Comparison of ENCODE assay signal across 27 cellular contexts in the genomic region with DNA sequence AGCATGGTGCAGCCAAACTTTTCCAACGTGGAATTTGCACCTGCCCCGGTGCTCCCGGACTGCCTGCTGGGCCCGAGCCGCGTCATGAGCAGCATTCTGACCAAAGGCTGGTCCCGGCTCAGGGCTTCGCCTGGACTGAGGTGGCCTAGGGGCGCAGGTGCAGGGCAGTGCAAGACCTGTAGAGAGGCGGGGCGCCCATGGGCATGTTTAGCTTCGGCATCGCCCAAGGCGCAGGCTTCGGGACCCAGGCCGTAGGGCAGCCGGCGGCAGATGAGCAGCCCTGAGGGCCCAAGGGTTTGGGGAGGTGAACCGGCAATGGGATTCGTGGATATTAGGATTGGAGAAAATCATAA. TPM values are rescaled to one million over a fixed set of nuclear protein-coding genes. Genes with fewer than 3 reads are reported as not detected.
DNase-seq lines count a peak whose midpoint lies in the region; ATAC-seq, FAIRE-seq and TF ChIP-seq lines count a peak whose summit lies in the region.
"Had no signal": no experiment of that assay in that cellular context is flagged by ENCODE, and none has a peak within 500 bp of the region (broad histone marks: within the 10 kb centered on the region; RNA-seq: fewer than 3 reads in every experiment).

No MANE protein-coding gene starts in this region.

- no peak for FAIRE-seq in H1 (lab: Jason Lieb, UNC)
- FAIRE-seq: GM12878, GM19239, RCC 7860, small intestine had no signal

- no peak for TF ChIP-seq RAD21 in H1 (IDR thresholded peaks at IDR 0.05 in 1 of 2, conservative IDR thresholded peaks at IDR 0.05 in 1 of 2; ENCODE audit: low read depth in 2 of 2, low read length in 2 of 2)

- H2BK20ac ChIP-seq in H1 (ENCODE audit: low read length), result no peak overlapping the region

- no peak overlapping the region for H4K8ac ChIP-seq in H1 (ENCODE audit: extremely low read depth, insufficient read depth, low read length)

- H3K4ac ChIP-seq in H1 (replicated peaks; ENCODE audit: insufficient read length, low read depth, low read length), result no peak overlapping the region

- H2AK5ac ChIP-seq in H1 (ENCODE audit: low read depth, low read length), result no peak overlapping the region

- H3K79me2 ChIP-seq in H1 (ENCODE audit: control insufficient read depth in 1 of 2, insufficient read depth in 2 of 2, low read length in 2 of 2), result no peaks in the 10 kb centered on the region
- H3K79me2 ChIP-seq: hepatocyte had no signal

- H3K9me3 ChIP-seq in HUES6 (ENCODE audit: control insufficient read depth, insufficient read depth, low read depth, low read length) (no peaks in the 10 kb centered on the region), H1 (ENCODE audit: insufficient read depth in 2 of 2, low read depth in 1 of 2, low read length in 1 of 2) (no peaks in the 10 kb centered on the region), spleen (peaks cover 0 to 7% (median 0%) of the 10 kb centered on the region in 8 donors), SJCRH30 (replicated peaks) (no peaks in the 10 kb centered on the region; the same call in 1 of the 2 replicates)
- H3K9me3 ChIP-seq: mucosa of descending colon, neutrophil, tibial nerve had no signal

- TF ChIP-seq CTCF in H1 (IDR thresholded peaks at IDR 0.05; ENCODE audit: control extremely low read depth in 1 of 3, insufficient read depth in 1 of 3, low read depth in 1 of 3, low read length in 3 of 3) (no peak), spleen (IDR thresholded peaks at IDR 0.05 in 8 of 11, conservative IDR thresholded peaks at IDR 0.05 in 3 of 11) (no peak)

- no peak for DNase-seq in activated naive CD8-positive, alpha-beta T cell treated with anti-CD3 and anti-CD28 coated beads, Interleukin-2, amount 50 U/mL, for 24 hours
- DNase-seq in H1 (ENCODE audit: low read depth in 1 of 2, low spot score in 2 of 2) (peak in 1 of 2 experiments; percentile 65), spleen (no peak), SJCRH30 (no peak)
- DNase-seq in stimulated activated CD8-positive, alpha-beta memory T cell treated with anti-CD3 and anti-CD28 coated beads, Interleukin-4, amount 100 ng/mL, for 48 hours, result no peak
- DNase-seq: activated naive CD8-positive, alpha-beta T cell treated with anti-CD3 and anti-CD28 coated beads, Interleukin-2, amount 10 ng/mL, durations not matched to agents 7 days and 5 days; activated T-cell treated with anti-CD3 and anti-CD28 coated beads, Interleukin-2, amount 50 U/mL, for 24 hours; DND-41; foreskin keratinocyte; IMR-90; islet precursor cell; mucosa of descending colon; NCI-H2107; NCI-H510A treated with DMSO at 0.1 percent for 48 hours; small intestine; stimulated activated naive CD4-positive, alpha-beta T cell treated with Interleukin-2 at 50 U/mL for 16 hours had no signal

- H3K18ac ChIP-seq in H1 (ENCODE audit: extremely low read depth, low read length), result no peak overlapping the region

- H3K9ac ChIP-seq in HUES6 (ENCODE audit: low read length) (no peak overlapping the region), H1 (replicated peaks in 1 of 4; ENCODE audit: extremely low read depth in 1 of 4, low read depth in 3 of 4, low read length in 3 of 4) (no peak overlapping the region)

- H3K4me3 ChIP-seq in HUES6 (ENCODE audit: low read depth, low read length) (peak overlapping the region; percentile 55), H1 (ENCODE audit: extremely low read depth in 1 of 4, insufficient read depth in 2 of 4, low read depth in 3 of 4, low read length in 4 of 4) (peak overlapping the region in 2 of 4 experiments; percentile 6 to 51; a peak in 3 of 8 replicates), spleen (peak overlapping the region in 6 of 8 donors; percentile 25 to 67 (median 31)), SJCRH30 (no peak overlapping the region)
- H3K4me3 ChIP-seq: GM12878, hepatocyte, mucosa of descending colon had no signal

- no peak overlapping the region for H4K91ac ChIP-seq in H1 (replicated peaks; ENCODE audit: insufficient read length, low read length)

- no peaks in the 10 kb centered on the region for H3K27me3 Mint-ChIP-seq in activated naive CD8-positive, alpha-beta T cell
- peaks cover 15% of the 10 kb centered on the region for H3K27me3 Mint-ChIP-seq in activated naive CD8-positive, alpha-beta T cell treated with anti-CD3 and anti-CD28 coated beads, Interleukin-2, amount 50 U/mL, for 24 hours

- H3K23ac ChIP-seq in H1 (ENCODE audit: insufficient read length), result no peak overlapping the region

- POLR2A ChIA-PET in H1 (lab: Charles Lee; ENCODE audit: partially characterized antibody), result interaction anchor here (1.6 kb wide), 1 partner anchor 34 kb away, joined by 4 read pairs; no protein-coding TSS in a partner anchor

- H3K27me3 ChIP-seq in HUES6 (ENCODE audit: control insufficient read depth, insufficient read depth, low read length), result peaks cover 46% of the 10 kb centered on the region
- peaks cover 13 to 31% (median 29%) of the 10 kb centered on the region in 4 experiments for H3K27me3 ChIP-seq in H1 (replicated peaks in 1 of 4; ENCODE audit: control insufficient read depth in 3 of 4, extremely low read depth in 1 of 4, insufficient read depth in 3 of 4, low read length in 3 of 4)
- H3K27me3 ChIP-seq in spleen (replicated peaks in 1 of 7), result peaks cover 0 to 74% (median 27%) of the 10 kb centered on the region in 7 donors
- no peaks in the 10 kb centered on the region for H3K27me3 ChIP-seq in SJCRH30

- no peak overlapping the region for H3K27ac ChIP-seq in HUES6 (ENCODE audit: low read depth, low read length)
- H3K27ac ChIP-seq in H1 (ENCODE audit: low read depth, low read length), result no peak overlapping the region
- peak overlapping the region in 1 of 8 donors; percentile 67 for H3K27ac ChIP-seq in spleen
- H3K27ac ChIP-seq in SJCRH30, result no peak overlapping the region
- H3K27ac ChIP-seq: foreskin keratinocyte, hepatocyte, tibial nerve had no signal

- ATAC-seq in activated naive CD8-positive, alpha-beta T cell treated with anti-CD3 and anti-CD28 coated beads, Interleukin-2, amount 50 U/mL, for 24 hours, result no peak
- ATAC-seq: foreskin keratinocyte had no signal

- H3K4me1 Mint-ChIP-seq in activated naive CD8-positive, alpha-beta T cell (ENCODE audit: low read depth), result peaks cover 40% of the 10 kb centered on the region
- peaks cover 22% of the 10 kb centered on the region for H3K4me1 Mint-ChIP-seq in activated naive CD8-positive, alpha-beta T cell treated with anti-CD3 and anti-CD28 coated beads, Interleukin-2, amount 50 U/mL, for 24 hours

- no peak for TF ChIP-seq POLR2A in H1 (IDR thresholded peaks at IDR 0.05; ENCODE audit: control extremely low read depth in 1 of 2, low read depth in 2 of 2, low read length in 2 of 2)
- TF ChIP-seq POLR2A in spleen (IDR thresholded peaks at IDR 0.05), result no peak

- no peaks in the 10 kb centered on the region for H3K79me1 ChIP-seq in H1 (ENCODE audit: low read depth, low read length)

- no peak overlapping the region for H4K5ac ChIP-seq in H1 (ENCODE audit: insufficient read length, low read depth, low read length)

- H3K36me3 Mint-ChIP-seq in activated naive CD8-positive, alpha-beta T cell, result no peaks in the 10 kb centered on the region
- no peaks in the 10 kb centered on the region for H3K36me3 Mint-ChIP-seq in activated naive CD8-positive, alpha-beta T cell treated with anti-CD3 and anti-CD28 coated beads, Interleukin-2, amount 50 U/mL, for 24 hours (ENCODE audit: low read depth)
- H3K36me3 Mint-ChIP-seq: activated naive CD8-positive, alpha-beta T cell treated with anti-CD3 and anti-CD28 coated beads, Interleukin-2, amount 10 ng/mL, durations not matched to agents 7 days and 5 days had no signal

- peak overlapping the region; percentile 59 for H3K4me3 Mint-ChIP-seq in activated naive CD8-positive, alpha-beta T cell
- H3K4me3 Mint-ChIP-seq in activated naive CD8-positive, alpha-beta T cell treated with anti-CD3 and anti-CD28 coated beads, Interleukin-2, amount 50 U/mL, for 24 hours, result no peak overlapping the region

- H2BK15ac ChIP-seq in H1 (ENCODE audit: low read length), result no peak overlapping the region

- no peak for TF ChIP-seq EP300 in H1 (IDR thresholded peaks at IDR 0.05; ENCODE audit: borderline replicate concordance in 1 of 2, low read depth in 2 of 2, low read length in 2 of 2)

- no peak overlapping the region for H3K14ac ChIP-seq in H1 (ENCODE audit: insufficient read length)

- H3K23me2 ChIP-seq in H1 (ENCODE audit: low read depth, low read length), result peaks cover 3% of the 10 kb centered on the region; the same call in 1 of the 2 replicates

- CTCF ChIA-PET in H1 (lab: Charles Lee; ENCODE audit: partially characterized antibody), result interaction anchor here (1.2 to 6.6 kb wide), 4 partner anchors 11 to 101 kb away, joined by 3 to 47 read pairs (median 8); no protein-coding TSS in a partner anchor

- no peak overlapping the region for H2BK5ac ChIP-seq in H1 (ENCODE audit: low read depth, low read length)

- H3K27ac Mint-ChIP-seq in activated naive CD8-positive, alpha-beta T cell, result no peak overlapping the region
- no peak overlapping the region for H3K27ac Mint-ChIP-seq in activated naive CD8-positive, alpha-beta T cell treated with anti-CD3 and anti-CD28 coated beads, Interleukin-2, amount 50 U/mL, for 24 hours
- H3K27ac Mint-ChIP-seq: activated naive CD8-positive, alpha-beta T cell treated with anti-CD3 and anti-CD28 coated beads, Interleukin-2, amount 10 ng/mL, durations not matched to agents 7 days and 5 days; activated T-cell treated with anti-CD3 and anti-CD28 coated beads, Interleukin-2, amount 50 U/mL, for 24 hours had no signal

- H3K4me1 ChIP-seq in HUES6 (ENCODE audit: control insufficient read depth, insufficient read depth, low read length) (peaks cover 8% of the 10 kb centered on the region; the same call in 1 of the 2 replicates), H1 (replicated peaks in 1 of 4; ENCODE audit: control insufficient read depth in 3 of 4, insufficient read depth in 4 of 4, low read length in 3 of 4) (peaks cover 0 to 7% (median 3%) of the 10 kb centered on the region in 4 experiments; a peak in 4 of 7 replicates), spleen (peaks cover 5 to 26% (median 19%) of the 10 kb centered on the region in 6 donors), SJCRH30 (no peaks in the 10 kb centered on the region)
- H3K4me1 ChIP-seq: foreskin keratinocyte had no signal

- H3K4me2 ChIP-seq in H1 (ENCODE audit: insufficient read depth in 1 of 2, low read depth in 2 of 2, low read length in 2 of 2), result peak overlapping the region; percentile 55 to 75

- 71% methylated on average over 20 of the region's 20 CpGs; no CpG with 5 or more reads in 1 of the 2 experiments for WGBS in H1 (ENCODE audit: extremely low coverage in 1 of 2, insufficient coverage in 1 of 2, insufficient read length in 1 of 2, insufficient replicate concordance in 2 of 2, low coverage in 1 of 2, low lambda C conversion rate in 2 of 2, missing lambda C conversion rate in 1 of 2), 2 experiments
- WGBS in spleen, 5 donors, result 30 to 59% (median 47%) methylated on average over 14 to 20 of the region's 20 CpGs

- H3K56ac ChIP-seq in H1 (replicated peaks; ENCODE audit: insufficient read length, low read depth, low read length), result no peak overlapping the region

- H2AFZ ChIP-seq in H1 (ENCODE audit: low read length), result no peak overlapping the region
- H2AFZ ChIP-seq: hepatocyte had no signal

- no peak overlapping the region for H2BK120ac ChIP-seq in H1 (replicated peaks; ENCODE audit: low read depth, low read length)

- H3K36me3 ChIP-seq in HUES6 (ENCODE audit: control insufficient read depth, insufficient read depth, low read length) (no peaks in the 10 kb centered on the region), H1 (ENCODE audit: control insufficient read depth in 2 of 4, insufficient read depth in 4 of 4, low read length in 3 of 4) (no peaks in the 10 kb centered on the region), spleen (no peaks in the 10 kb centered on the region), SJCRH30 (no peaks in the 10 kb centered on the region)
- H3K36me3 ChIP-seq: neutrophil, tibial nerve had no signal

- no peaks in the 10 kb centered on the region for H3K9me3 Mint-ChIP-seq in activated naive CD8-positive, alpha-beta T cell (ENCODE audit: low read depth)
- H3K9me3 Mint-ChIP-seq in activated naive CD8-positive, alpha-beta T cell treated with anti-CD3 and anti-CD28 coated beads, Interleukin-2, amount 50 U/mL, for 24 hours, result no peaks in the 10 kb centered on the region
- H3K9me3 Mint-ChIP-seq: activated naive CD8-positive, alpha-beta T cell treated with anti-CD3 and anti-CD28 coated beads, Interleukin-2, amount 10 ng/mL, durations not matched to agents 7 days and 5 days had no signal

- intact Hi-C loops in spleen (cut with DNase I; ENCODE audit: low total_unique reads), result no loop called here

- H4K20me1 ChIP-seq in H1 (replicated peaks in 1 of 2; ENCODE audit: control insufficient read depth in 1 of 2, insufficient read depth in 2 of 2, low read length in 2 of 2), result peaks cover 0 to 9% of the 10 kb centered on the region in 2 experiments

- H2BK12ac ChIP-seq in H1 (ENCODE audit: low read depth, low read length), result no peak overlapping the region

RNA-seq across cellular contexts. Expression of a gene that starts 23.8 kb away (rescaled TPM):
- 15.2 and 16.8 TPM in 2 replicates for total RNA-seq in H1 (2021; fragmentation: NEBNext Ultra II Directional; extraction: Animal tissue kit (Norgen Biotek cat#: 25700))
- polyA plus RNA-seq in H1 (2011; rRNA removed) (4.6 and 8.0 TPM in 2 replicates), spleen (1 to 10 TPM in 2 of 3 donors, under 1 TPM in 1; 0.76 to 8.0 (median 1.2) TPM)
- 3.2 TPM for polyA plus RNA-seq in H1 (2011; cell fraction: cytosol; rRNA removed)
- polyA plus RNA-seq in H1 (2011; cell fraction: nucleus; rRNA removed), result 6.9 TPM
- polyA plus RNA-seq in H1 (2012, experiment 1 of 2), result 7.2 to 13.6 TPM (median 12.7 TPM) in 4 replicates
- 9.9 TPM for polyA plus RNA-seq in H1 (2012, experiment 2 of 2)
- 19.6 TPM for polyA plus RNA-seq in H1 (2013, experiment 1 of 2)
- 18.6 TPM for polyA plus RNA-seq in H1 (2013, experiment 2 of 2)
- 2.1 and 2.4 TPM in 2 replicates for polyA minus RNA-seq in H1 (2011; rRNA and poly(A)+ RNA removed)
- polyA minus RNA-seq in H1 (2011; cell fraction: cytosol; rRNA and poly(A)+ RNA removed), result 7.6 TPM
- 6.9 TPM for polyA minus RNA-seq in H1 (2011; cell fraction: nucleus; rRNA and poly(A)+ RNA removed)
- total RNA-seq in spleen, result 10 to 100 TPM in 4 of 7 donors, 1 to 10 TPM in 3; 7.8 to 18.2 (median 11.5) TPM
- 5.1 and 10.2 TPM in 2 replicates for total RNA-seq in SJCRH30 (2014; rRNA removed; shearing (Covaris generic))

RNA-seq across cellular contexts. Expression of a gene that starts 35.0 kb away (rescaled TPM):
- 16.0 and 16.8 TPM in 2 replicates for total RNA-seq in H1 (2021; fragmentation: NEBNext Ultra II Directional; extraction: Animal tissue kit (Norgen Biotek cat#: 25700))
- polyA plus RNA-seq in H1 (2011; rRNA removed) (21.3 and 27.7 TPM in 2 replicates), spleen (10 to 100 TPM; 26.5 to 35.6 (median 33.6) TPM)
- 26.1 TPM for polyA plus RNA-seq in H1 (2011; cell fraction: cytosol; rRNA removed)
- 19.7 TPM for polyA plus RNA-seq in H1 (2011; cell fraction: nucleus; rRNA removed)
- polyA plus RNA-seq in H1 (2012, experiment 1 of 2), result 15.8 to 17.6 TPM (median 15.9 TPM) in 4 replicates
- 19.8 TPM for polyA plus RNA-seq in H1 (2012, experiment 2 of 2)
- polyA plus RNA-seq in H1 (2013, experiment 1 of 2), result 18.5 TPM
- 17.2 TPM for polyA plus RNA-seq in H1 (2013, experiment 2 of 2)
- 3.2 and 3.3 TPM in 2 replicates for polyA minus RNA-seq in H1 (2011; rRNA and poly(A)+ RNA removed)
- 8.0 TPM for polyA minus RNA-seq in H1 (2011; cell fraction: cytosol; rRNA and poly(A)+ RNA removed)
- polyA minus RNA-seq in H1 (2011; cell fraction: nucleus; rRNA and poly(A)+ RNA removed), result 9.8 TPM
- 10 to 100 TPM; 14.6 to 34.8 (median 16.3) TPM for total RNA-seq in spleen
- total RNA-seq in SJCRH30 (2014; rRNA removed; shearing (Covaris generic)), result 21.6 and 27.9 TPM in 2 replicates

RNA-seq across cellular contexts. Expression of a gene that starts 48.7 kb away (rescaled TPM):
- total RNA-seq in H1 (2021; fragmentation: NEBNext Ultra II Directional; extraction: Animal tissue kit (Norgen Biotek cat#: 25700)), result 20.8 and 21.8 TPM in 2 replicates
- 22.6 and 29.1 TPM in 2 replicates for polyA plus RNA-seq in H1 (2011; rRNA removed)
- polyA plus RNA-seq in H1 (2011; cell fraction: cytosol; rRNA removed), result 25.4 TPM
- 30.0 TPM for polyA plus RNA-seq in H1 (2011; cell fraction: nucleus; rRNA removed)
- polyA plus RNA-seq in H1 (2012, experiment 1 of 2), result 20.7 to 28.0 TPM (median 25.1 TPM) in 4 replicates
- polyA plus RNA-seq in H1 (2012, experiment 2 of 2), result 36.3 TPM
- 20.5 TPM for polyA plus RNA-seq in H1 (2013, experiment 1 of 2)
- polyA plus RNA-seq in H1 (2013, experiment 2 of 2), result 20.3 TPM
- 9.0 and 9.2 TPM in 2 replicates for polyA minus RNA-seq in H1 (2011; rRNA and poly(A)+ RNA removed)
- polyA minus RNA-seq in H1 (2011; cell fraction: cytosol; rRNA and poly(A)+ RNA removed), result 9.8 TPM
- 12.7 TPM for polyA minus RNA-seq in H1 (2011; cell fraction: nucleus; rRNA and poly(A)+ RNA removed)
- total RNA-seq in spleen, result 1 to 10 TPM in 4 of 7 donors, under 1 TPM in 2, not detected in 1; 0.54 to 1.6 (median 1.0) TPM
- polyA plus RNA-seq in spleen, result under 1 TPM; 0.70 to 0.89 (median 0.85) TPM
- total RNA-seq in SJCRH30 (2014; rRNA removed; shearing (Covaris generic)), result 0.10 and 0.20 TPM in 2 replicates
- total RNA-seq: IMR-90 had no signal

RNA-seq across cellular contexts. Expression of a gene that starts 51.8 kb away (rescaled TPM):
- total RNA-seq in H1 (2021; fragmentation: NEBNext Ultra II Directional; extraction: Animal tissue kit (Norgen Biotek cat#: 25700)), result not detected in 2 replicates
- polyA plus RNA-seq in H1 (2011; rRNA removed) (0.18 and 0.19 TPM in 2 replicates), spleen (100 to 1,000 TPM; 281 to 446 (median 285) TPM)
- polyA plus RNA-seq in H1 (2011; cell fraction: cytosol; rRNA removed), result 0.31 TPM
- polyA plus RNA-seq in H1 (2011; cell fraction: nucleus; rRNA removed), result not detected
- not detected in 4 replicates for polyA plus RNA-seq in H1 (2012, experiment 1 of 2)
- not detected for polyA plus RNA-seq in H1 (2012, experiment 2 of 2)
- not detected for polyA plus RNA-seq in H1 (2013, experiment 1 of 2)
- 0.17 TPM for polyA plus RNA-seq in H1 (2013, experiment 2 of 2)
- not detected in 2 replicates for polyA minus RNA-seq in H1 (2011; rRNA and poly(A)+ RNA removed)
- polyA minus RNA-seq in H1 (2011; cell fraction: cytosol; rRNA and poly(A)+ RNA removed), result not detected
- polyA minus RNA-seq in H1 (2011; cell fraction: nucleus; rRNA and poly(A)+ RNA removed), result not detected
- total RNA-seq in spleen, result 100 to 1,000 TPM; 292 to 747 (median 403) TPM
- not detected in 2 replicates for total RNA-seq in SJCRH30 (2014; rRNA removed; shearing (Covaris generic))
- total RNA-seq: chondrocyte; foreskin keratinocyte; IMR-90; pulmonary artery endothelial cell; T-helper 2 cell treated with Interferon-gamma antibody and Interleukin-4, amounts not matched to agents 100 ng/mL and 5 ng/mL, for 36 hours had no signal
- polyA plus RNA-seq: foreskin keratinocyte, IMR-90 had no signal

RNA-seq across cellular contexts. Expression of a gene that starts 54.1 kb away (rescaled TPM):
- 19.2 and 24.8 TPM in 2 replicates for total RNA-seq in H1 (2021; fragmentation: NEBNext Ultra II Directional; extraction: Animal tissue kit (Norgen Biotek cat#: 25700))
- 33.3 and 51.2 TPM in 2 replicates for polyA plus RNA-seq in H1 (2011; rRNA removed)
- 40.1 TPM for polyA plus RNA-seq in H1 (2011; cell fraction: cytosol; rRNA removed)
- polyA plus RNA-seq in H1 (2011; cell fraction: nucleus; rRNA removed), result 73.1 TPM
- polyA plus RNA-seq in H1 (2012, experiment 1 of 2), result 28.3 to 46.2 TPM (median 30.6 TPM) in 4 replicates
- 32.6 TPM for polyA plus RNA-seq in H1 (2012, experiment 2 of 2)
- 33.6 TPM for polyA plus RNA-seq in H1 (2013, experiment 1 of 2)
- 32.8 TPM for polyA plus RNA-seq in H1 (2013, experiment 2 of 2)
- 8.4 and 8.6 TPM in 2 replicates for polyA minus RNA-seq in H1 (2011; rRNA and poly(A)+ RNA removed)
- polyA minus RNA-seq in H1 (2011; cell fraction: cytosol; rRNA and poly(A)+ RNA removed), result 7.9 TPM
- polyA minus RNA-seq in H1 (2011; cell fraction: nucleus; rRNA and poly(A)+ RNA removed), result 17.7 TPM
- total RNA-seq in spleen, result 10 to 100 TPM; 22.6 to 65.3 (median 28.3) TPM
- 10 to 100 TPM; 21.3 to 26.6 (median 24.3) TPM for polyA plus RNA-seq in spleen
- 17.4 and 19.8 TPM in 2 replicates for total RNA-seq in SJCRH30 (2014; rRNA removed; shearing (Covaris generic))
